In the genomic region with DNA sequence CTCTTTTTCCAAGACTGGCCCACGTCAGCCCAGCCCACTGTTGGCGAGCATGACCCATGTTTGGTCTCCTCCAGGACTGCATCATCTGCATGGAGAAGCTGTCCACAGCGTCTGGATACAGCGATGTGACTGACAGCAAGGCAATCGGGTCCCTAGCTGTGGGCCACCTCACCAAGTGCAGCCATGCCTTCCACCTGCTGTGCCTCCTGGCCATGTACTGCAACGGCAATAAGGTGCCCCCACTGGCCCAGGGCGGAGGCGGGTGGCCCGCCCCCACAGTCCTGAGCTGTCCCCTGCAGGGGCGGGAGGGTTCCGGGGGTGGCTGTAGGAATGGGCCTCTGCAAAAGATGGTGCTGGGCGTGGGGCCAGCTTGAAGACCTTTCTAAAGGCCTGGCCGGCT, we compare ENCODE assay signal across 1 cellular context.
TF ChIP-seq lines count a peak whose summit lies in the region.

No MANE protein-coding gene starts in this region.

TF ChIP-seq in K562, 482 proteins besides CTCF, POLR2A, EP300 and RAD21:
- TF ChIP-seq POLR2G (IDR thresholded peaks at IDR 0.05; ENCODE audit: low read depth, low read length): 0 out of 2 replicates have a peak, but pooled peaks have one; percentile 5
